8 cellular contexts compared by ENCODE assay signal in genomic region chr13:72221276-72221962, GRCh38.
DNase-seq lines count a peak whose midpoint lies in the region; ATAC-seq and TF ChIP-seq lines count a peak whose summit lies in the region.

No MANE protein-coding gene starts in this region.

- POLR2A ChIA-PET in HEK293 (lab: Yijun Ruan, JAX), result no interaction called here

- no peaks in the 10 kb centered on the region for H3K79me2 ChIP-seq in DND-41 (ENCODE audit: insufficient read depth, low read length)
- no peaks in the 10 kb centered on the region for H3K79me2 ChIP-seq in OCI-LY3 (ENCODE audit: low read length)
- no peaks in the 10 kb centered on the region for H3K79me2 ChIP-seq in fibroblast of lung (ENCODE audit: control insufficient read depth, insufficient read depth, low read length)

- H3K9me3 Mint-ChIP-seq in stimulated activated effector memory CD8-positive, alpha-beta T cell treated with anti-CD3 and anti-CD28 coated beads, Interleukin-12 subunit alpha, Interleukin-12 subunit beta, amount 100 ng/mL, for 72 hours, result peaks cover 9% of the 10 kb centered on the region
- peaks cover 0 to 9% (median 3%) of the 10 kb centered on the region in 7 donors for H3K9me3 Mint-ChIP-seq in CD14-positive monocyte

- H2AFZ ChIP-seq in DND-41 (ENCODE audit: low read depth, low read length) (no peak overlapping the region), OCI-LY3 (ENCODE audit: low read depth, low read length) (no peak overlapping the region), fibroblast of lung (ENCODE audit: low read length) (no peak overlapping the region)

- H3K4me2 ChIP-seq in DND-41 (ENCODE audit: insufficient read depth, low read length) (no peak overlapping the region), OCI-LY3 (ENCODE audit: low read length) (no peak overlapping the region), fibroblast of lung (ENCODE audit: extremely low read depth, insufficient read depth, low read length) (no peak overlapping the region)

- no peaks in the 10 kb centered on the region for H4K20me1 ChIP-seq in DND-41 (ENCODE audit: insufficient read depth, low read length)
- no peaks in the 10 kb centered on the region for H4K20me1 ChIP-seq in OCI-LY3 (ENCODE audit: insufficient read depth, low read length)
- no peaks in the 10 kb centered on the region for H4K20me1 ChIP-seq in fibroblast of lung (ENCODE audit: control insufficient read depth, extremely low read depth, insufficient read depth, low read length)

- H3K4me1 Mint-ChIP-seq in stimulated activated effector memory CD8-positive, alpha-beta T cell treated with anti-CD3 and anti-CD28 coated beads, Interleukin-12 subunit alpha, Interleukin-12 subunit beta, amount 100 ng/mL, for 72 hours, result no peaks in the 10 kb centered on the region
- H3K4me1 Mint-ChIP-seq in CD14-positive monocyte, result peaks cover 6% of the 10 kb centered on the region

- no peak overlapping the region for H3K4me3 Mint-ChIP-seq in stimulated activated effector memory CD8-positive, alpha-beta T cell treated with anti-CD3 and anti-CD28 coated beads, Interleukin-12 subunit alpha, Interleukin-12 subunit beta, amount 100 ng/mL, for 72 hours
- H3K4me3 Mint-ChIP-seq in CD14-positive monocyte, result no peak overlapping the region

- TF ChIP-seq CTCF in DND-41 (IDR thresholded peaks at IDR 0.05; ENCODE audit: borderline replicate concordance, extremely low read depth, low read length, poor library complexity, severe bottlenecking) (peak; percentile 65), HEK293 (tag by site-specific recombination; IDR thresholded peaks at IDR 0.05) (no peak), OCI-LY3 (IDR thresholded peaks at IDR 0.05; ENCODE audit: low read depth, low read length) (peak; percentile 59), fibroblast of lung (conservative IDR thresholded peaks at IDR 0.05 in 1 of 2, IDR thresholded peaks at IDR 0.05 in 1 of 2; ENCODE audit: low read depth in 1 of 2, low read length in 2 of 2) (peak; percentile 34 to 55), CD14-positive monocyte (IDR thresholded peaks at IDR 0.05) (no peak), coronary artery (IDR thresholded peaks at IDR 0.05) (no peak)

- H3K36me3 Mint-ChIP-seq in stimulated activated effector memory CD8-positive, alpha-beta T cell treated with anti-CD3 and anti-CD28 coated beads, Interleukin-12 subunit alpha, Interleukin-12 subunit beta, amount 100 ng/mL, for 72 hours, result no peaks in the 10 kb centered on the region
- no peaks in the 10 kb centered on the region for H3K36me3 Mint-ChIP-seq in CD14-positive monocyte

- no peaks in the 10 kb centered on the region for H3K36me3 ChIP-seq in DND-41 (ENCODE audit: insufficient read depth, low read length)
- H3K36me3 ChIP-seq in HEK293 (ENCODE audit: control insufficient read depth in 2 of 2, insufficient read depth in 1 of 2, low read length in 2 of 2), result no peaks in the 10 kb centered on the region
- no peaks in the 10 kb centered on the region for H3K36me3 ChIP-seq in OCI-LY3 (replicated peaks; ENCODE audit: low read depth, low read length)
- H3K36me3 ChIP-seq in fibroblast of lung (ENCODE audit: control insufficient read depth, insufficient read depth, low read length), result no peaks in the 10 kb centered on the region

- H3K9me3 ChIP-seq in DND-41 (ENCODE audit: insufficient read depth, low read length, severe bottlenecking), result no peaks in the 10 kb centered on the region
- H3K9me3 ChIP-seq in HEK293 (ENCODE audit: control insufficient read depth, insufficient read depth, low read depth, low read length), result no peaks in the 10 kb centered on the region
- no peaks in the 10 kb centered on the region for H3K9me3 ChIP-seq in OCI-LY3 (ENCODE audit: insufficient read depth, low read length)
- no peaks in the 10 kb centered on the region for H3K9me3 ChIP-seq in fibroblast of lung (ENCODE audit: control insufficient read depth, insufficient read depth, low read depth, low read length)

- intact Hi-C loops in CD14-positive monocyte (cut with micrococcal nuclease), result no loop called here

- peak; percentile 68 for ATAC-seq in DND-41 (ENCODE audit: insufficient read depth, low read depth)
- peak; percentile 19 for ATAC-seq in stimulated activated effector memory CD8-positive, alpha-beta T cell treated with anti-CD3 and anti-CD28 coated beads, Interleukin-12 subunit alpha, Interleukin-12 subunit beta, amount 100 ng/mL, for 72 hours

- H3K4me3 ChIP-seq in DND-41 (ENCODE audit: low read depth in 1 of 2, low read length in 2 of 2), result no peak overlapping the region
- H3K4me3 ChIP-seq in HEK293 (ENCODE audit: low read depth, low read length), result no peak overlapping the region
- no peak overlapping the region for H3K4me3 ChIP-seq in OCI-LY3 (ENCODE audit: low read length)
- H3K4me3 ChIP-seq in fibroblast of lung (replicated peaks in 1 of 4; ENCODE audit: control extremely low read depth in 1 of 4, insufficient read depth in 1 of 4, low read depth in 3 of 4, low read length in 4 of 4), result no peak overlapping the region
- H3K4me3 ChIP-seq in coronary artery, result no peak overlapping the region

- no peak overlapping the region for H3K27ac Mint-ChIP-seq in stimulated activated effector memory CD8-positive, alpha-beta T cell treated with anti-CD3 and anti-CD28 coated beads, Interleukin-12 subunit alpha, Interleukin-12 subunit beta, amount 100 ng/mL, for 72 hours
- no peak overlapping the region for H3K27ac Mint-ChIP-seq in CD14-positive monocyte

- H3K27ac ChIP-seq in DND-41 (ENCODE audit: low read length) (no peak overlapping the region), HEK293 (ENCODE audit: extremely low read depth, low read depth, low read length) (no peak overlapping the region), OCI-LY3 (ENCODE audit: low read length) (no peak overlapping the region), fibroblast of lung (ENCODE audit: insufficient read depth, low read length) (no peak overlapping the region), coronary artery (no peak overlapping the region)

- CTCF ChIA-PET in HEK293 (lab: Yijun Ruan, JAX), result interaction anchor here (0.7 to 1.3 kb wide), 3 partner anchors 11 to 39 kb away, joined by 3 to 6 read pairs (median 4); no protein-coding TSS in a partner anchor

- H3K27me3 Mint-ChIP-seq in CD14-positive monocyte (ENCODE audit: low read depth in 3 of 3), result no peaks in the 10 kb centered on the region

- H3K9ac ChIP-seq in DND-41 (ENCODE audit: low read depth, low read length) (no peak overlapping the region), OCI-LY3 (ENCODE audit: low read length) (no peak overlapping the region), fibroblast of lung (ENCODE audit: insufficient read depth, low read length) (no peak overlapping the region)

- H3K27me3 ChIP-seq in DND-41 (ENCODE audit: insufficient read depth, low read length, poor library complexity) (no peaks in the 10 kb centered on the region), OCI-LY3 (ENCODE audit: low read depth, low read length) (no peaks in the 10 kb centered on the region), fibroblast of lung (ENCODE audit: control insufficient read depth, insufficient read depth, low read length) (no peaks in the 10 kb centered on the region)

- peak; percentile 20 for DNase-seq in DND-41
- no peak for DNase-seq in fibroblast of lung (ENCODE audit: low read depth in 2 of 2)
- DNase-seq in stimulated activated effector memory CD8-positive, alpha-beta T cell treated with anti-CD3 and anti-CD28 coated beads, Interleukin-12 subunit alpha, Interleukin-12 subunit beta, amount 100 ng/mL, for 72 hours (ENCODE audit: low spot score in 2 of 2), result no peak
- no peak for DNase-seq in T-helper 9 cell
- DNase-seq in CD14-positive monocyte (ENCODE audit: low spot score), result no peak
- DNase-seq in coronary artery (ENCODE audit: low spot score), result no peak

- H3K4me1 ChIP-seq in DND-41 (ENCODE audit: insufficient read depth, low read length) (no peaks in the 10 kb centered on the region), HEK293 (ENCODE audit: control insufficient read depth, insufficient read depth, low read length) (no peaks in the 10 kb centered on the region), OCI-LY3 (ENCODE audit: low read length) (peaks cover 11% of the 10 kb centered on the region), fibroblast of lung (ENCODE audit: control insufficient read depth, extremely low read depth, insufficient read depth, low read length) (no peaks in the 10 kb centered on the region)

TF ChIP-seq in HEK293, 187 proteins besides CTCF, POLR2A, EP300 and RAD21:
- TF ChIP-seq ZNF266 (tag by site-specific recombination; IDR thresholded peaks at IDR 0.05; ENCODE audit: low read depth), result no peak
- no peak for TF ChIP-seq ZNF580 (tag by site-specific recombination; IDR thresholded peaks at IDR 0.05)
- no peak for TF ChIP-seq ZNF747 (tag by site-specific recombination; IDR thresholded peaks at IDR 0.05)
- no peak for TF ChIP-seq AEBP2 (tag by site-specific recombination; IDR thresholded peaks at IDR 0.05; ENCODE audit: borderline replicate concordance)
- TF ChIP-seq ZNF394 (tag by site-specific recombination; IDR thresholded peaks at IDR 0.05; ENCODE audit: borderline replicate concordance), result no peak
- peak; percentile 96 for TF ChIP-seq ZNF449 (tag by site-specific recombination; IDR thresholded peaks at IDR 0.05)
- TF ChIP-seq TRIM28 (IDR thresholded peaks at IDR 0.05; ENCODE audit: borderline replicate concordance, low read length), result peak; percentile 88; the same call in 1 of the 2 replicates
TF ChIP-seq in HEK293: peak in this region for 2.

Comparison
In these comparisons a context has a peak if more than half of its experiments do, and no peak if none do; other contexts are left out.
1. CTCF ChIP-seq: peak in DND-41 (single experiment), OCI-LY3 (single experiment) and fibroblast of lung (2 of 2); none in HEK293 (single experiment), CD14-positive monocyte (single experiment) and coronary artery (single experiment).